1 cellular context compared by ENCODE assay signal in genomic region chr12:12263909-12264308, GRCh38.
TF ChIP-seq lines count a peak whose summit lies in the region.

No MANE protein-coding gene starts in this region.

TF ChIP-seq in HepG2, 621 proteins besides CTCF, POLR2A, EP300 and RAD21 (continued from another document):
- TF ChIP-seq, protein P1, sequence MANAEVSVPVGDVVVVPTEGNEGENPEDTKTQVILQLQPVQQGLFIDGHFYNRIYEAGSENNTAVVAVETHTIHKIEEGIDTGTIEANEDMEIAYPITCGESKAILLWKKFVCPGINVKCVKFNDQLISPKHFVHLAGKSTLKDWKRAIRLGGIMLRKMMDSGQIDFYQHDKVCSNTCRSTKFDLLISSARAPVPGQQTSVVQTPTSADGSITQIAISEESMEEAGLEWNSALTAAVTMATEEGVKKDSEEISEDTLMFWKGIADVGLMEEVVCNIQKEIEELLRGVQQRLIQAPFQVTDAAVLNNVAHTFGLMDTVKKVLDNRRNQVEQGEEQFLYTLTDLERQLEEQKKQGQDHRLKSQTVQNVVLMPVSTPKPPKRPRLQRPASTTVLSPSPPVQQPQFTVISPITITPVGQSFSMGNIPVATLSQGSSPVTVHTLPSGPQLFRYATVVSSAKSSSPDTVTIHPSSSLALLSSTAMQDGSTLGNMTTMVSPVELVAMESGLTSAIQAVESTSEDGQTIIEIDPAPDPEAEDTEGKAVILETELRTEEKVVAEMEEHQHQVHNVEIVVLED (CRISPR knock-in tag; IDR thresholded peaks at IDR 0.05; ENCODE audit: borderline replicate concordance): 0 out of 2 replicates have a peak, but pooled peaks have one; percentile 11
